8 cellular contexts compared by ENCODE assay signal in genomic region chr5:44809956-44810276, GRCh38. TPM values are rescaled to one million over a fixed set of nuclear protein-coding genes. Genes with fewer than 3 reads are reported as not detected.
DNase-seq lines count a peak whose midpoint lies in the region; ATAC-seq and TF ChIP-seq lines count a peak whose summit lies in the region.

No MANE protein-coding gene starts in this region.

- peak overlapping the region; percentile 86 to 98 (median 96) for H3K4me3 Mint-ChIP-seq in naive thymus-derived CD4-positive, alpha-beta T cell

- peaks cover 0 to 5% (median 0%) of the 10 kb centered on the region in 5 donors for H3K27me3 Mint-ChIP-seq in naive thymus-derived CD4-positive, alpha-beta T cell

- DNase-seq in AG09309 (ENCODE audit: low read depth) (no peak), Karpas-422 (no peak), dorsolateral prefrontal cortex (no peak), SK-N-DZ (ENCODE audit: low spot score) (no peak), glomerular visceral epithelial cell (ENCODE audit: extremely low spot score) (no peak), GM19240 (ENCODE audit: insufficient read length, low spot score) (no peak)
- no peak for DNase-seq in naive thymus-derived CD4-positive, alpha-beta T cell

- H3K79me2 ChIP-seq in Karpas-422 (ENCODE audit: low read length), result peaks cover 97% of the 10 kb centered on the region

- POLR2A ChIA-PET in naive thymus-derived CD4-positive, alpha-beta T cell (lab: Charles Lee), result interaction anchor here (0.9 to 1.4 kb wide), 3 partner anchors 9 to 1326 kb away, joined by 4 to 5 read pairs (median 5); partner anchors contain the start of gene TMEM267

- H3K4me1 Mint-ChIP-seq in naive thymus-derived CD4-positive, alpha-beta T cell, result peaks cover 16 to 62% (median 45%) of the 10 kb centered on the region in 7 donors

- H4K20me1 ChIP-seq in Karpas-422 (ENCODE audit: insufficient read depth, low read depth, low read length), result 0 out of 2 replicates have a peak, but pooled peaks cover 4% of the 10 kb centered on the region

- peaks cover 40% of the 10 kb centered on the region for H3K4me1 ChIP-seq in Karpas-422 (ENCODE audit: low read length)
- peaks cover 0 to 20% of the 10 kb centered on the region in 2 donors for H3K4me1 ChIP-seq in naive thymus-derived CD4-positive, alpha-beta T cell (ENCODE audit: control insufficient read depth in 2 of 2, insufficient read depth in 2 of 2, low read length in 2 of 2)

- no peaks in the 10 kb centered on the region for H3K9me3 Mint-ChIP-seq in naive thymus-derived CD4-positive, alpha-beta T cell

- H3K27ac ChIP-seq in Karpas-422 (ENCODE audit: low read length), result peak overlapping the region; percentile 51; the same call in 1 of the 2 replicates
- peak overlapping the region in 35 of 59 donors; percentile 77 to 97 (median 91) for H3K27ac ChIP-seq in dorsolateral prefrontal cortex
- peak overlapping the region; percentile 81 for H3K27ac ChIP-seq in naive thymus-derived CD4-positive, alpha-beta T cell (ENCODE audit: low read depth, low read length)

- no peak overlapping the region for H2AFZ ChIP-seq in Karpas-422 (ENCODE audit: low read length)

- H3K4me3 ChIP-seq in AG09309 (ENCODE audit: control insufficient read depth, low read depth, low read length) (peak overlapping the region; percentile 88), Karpas-422 (ENCODE audit: low read length) (peak overlapping the region; percentile 97), dorsolateral prefrontal cortex (peak overlapping the region; percentile 73 to 100 (median 95))
- H3K4me3 ChIP-seq in naive thymus-derived CD4-positive, alpha-beta T cell (ENCODE audit: low read length), result peak overlapping the region; percentile 85

- CTCF ChIA-PET in naive thymus-derived CD4-positive, alpha-beta T cell (lab: Charles Lee), result no interaction called here

- peak overlapping the region; percentile 93 for H3K9ac ChIP-seq in Karpas-422 (ENCODE audit: low read length)

- peaks cover 4 to 24% (median 13%) of the 10 kb centered on the region in 5 donors for H3K36me3 Mint-ChIP-seq in naive thymus-derived CD4-positive, alpha-beta T cell

- peak overlapping the region; percentile 89 for H3K4me2 ChIP-seq in Karpas-422 (ENCODE audit: low read depth, low read length, poor library complexity, severe bottlenecking)

- no peak for ATAC-seq in naive thymus-derived CD4-positive, alpha-beta T cell
- no peak for ATAC-seq in GM21528 (IDR thresholded peaks at IDR 0.05; ENCODE audit: low FRiP score, unreplicated experiment)

- no peaks in the 10 kb centered on the region for H3K9me2 ChIP-seq in Karpas-422 (replicated peaks; ENCODE audit: insufficient read depth, low read length)

- H3K27ac Mint-ChIP-seq in naive thymus-derived CD4-positive, alpha-beta T cell, result peak overlapping the region; percentile 84 to 98 (median 95)

- peaks cover 45% of the 10 kb centered on the region for H3K36me3 ChIP-seq in Karpas-422 (ENCODE audit: insufficient read depth, low read length)
- peaks cover 3 to 22% (median 12%) of the 10 kb centered on the region in 3 experiments for H3K36me3 ChIP-seq in naive thymus-derived CD4-positive, alpha-beta T cell (ENCODE audit: control insufficient read depth in 2 of 3, insufficient read depth in 3 of 3, low read length in 3 of 3)

- H3K9me3 ChIP-seq in Karpas-422 (ENCODE audit: low read length), result no peaks in the 10 kb centered on the region
- no peaks in the 10 kb centered on the region for H3K9me3 ChIP-seq in naive thymus-derived CD4-positive, alpha-beta T cell (ENCODE audit: control insufficient read depth in 2 of 3, low read length in 3 of 3)

- intact Hi-C loops in dorsolateral prefrontal cortex (cut with DNase I), result no loop called here
- intact Hi-C loops in naive thymus-derived CD4-positive, alpha-beta T cell (cut with micrococcal nuclease), result loop anchor here (2.0 to 10.0 kb wide), 6 partner anchors 65 to 1765 kb away; partner anchors contain the start of genes ZNF131 (in 2 of the 2) and ANXA2R (in 1 of the 2)

- no peaks in the 10 kb centered on the region for H3K27me3 ChIP-seq in Karpas-422 (ENCODE audit: low read length)
- no peaks in the 10 kb centered on the region for H3K27me3 ChIP-seq in dorsolateral prefrontal cortex
- no peaks in the 10 kb centered on the region for H3K27me3 ChIP-seq in naive thymus-derived CD4-positive, alpha-beta T cell (ENCODE audit: control insufficient read depth in 2 of 2, insufficient read depth in 2 of 2, low read length in 2 of 2)

- TF ChIP-seq CTCF in AG09309 (IDR thresholded peaks at IDR 0.05; ENCODE audit: control insufficient read depth, insufficient read depth, low read depth, low read length, missing control alignments) (no peak), dorsolateral prefrontal cortex (IDR thresholded peaks at IDR 0.05 in 54 of 56, conservative IDR thresholded peaks at IDR 0.05 in 2 of 56; ENCODE audit: low read depth in 1 of 56, partially characterized antibody in 56 of 56) (no peak)

RNA-seq across cellular contexts. Expression of gene MRPS30, which starts 1.2 kb away (rescaled TPM):
- 63.9 and 71.2 TPM in 2 replicates for total RNA-seq in Karpas-422 (2014; rRNA removed; shearing (Covaris generic); ENCODE audit: low replicate concordance)
- total RNA-seq in dorsolateral prefrontal cortex, result 100 to 1,000 TPM in 45 of 120 experiments, 10 to 100 TPM in 75; 57.1 to 133 (median 95.9) TPM
- 10 to 100 TPM; 31.1 to 61.0 (median 47.1) TPM for total RNA-seq in naive thymus-derived CD4-positive, alpha-beta T cell
- 10 to 100 TPM; 55.4 to 89.5 TPM for polyA plus RNA-seq in naive thymus-derived CD4-positive, alpha-beta T cell
- 85.2 and 85.5 TPM in 2 replicates for polyA plus RNA-seq in SK-N-DZ (2014; cell fraction: cytosol; rRNA removed)
- polyA plus RNA-seq in SK-N-DZ (2014; cell fraction: nucleus; rRNA removed), result 63.3 and 70.9 TPM in 2 replicates

Comparison
In these comparisons a context has a peak if more than half of its experiments do, and no peak if none do; other contexts are left out.
1. intact Hi-C loops: an anchor here in naive thymus-derived CD4-positive, alpha-beta T cell (2.0 to 10.0 kb wide); none called in dorsolateral prefrontal cortex.